9 cellular contexts compared by ENCODE assay signal in the genomic region with DNA sequence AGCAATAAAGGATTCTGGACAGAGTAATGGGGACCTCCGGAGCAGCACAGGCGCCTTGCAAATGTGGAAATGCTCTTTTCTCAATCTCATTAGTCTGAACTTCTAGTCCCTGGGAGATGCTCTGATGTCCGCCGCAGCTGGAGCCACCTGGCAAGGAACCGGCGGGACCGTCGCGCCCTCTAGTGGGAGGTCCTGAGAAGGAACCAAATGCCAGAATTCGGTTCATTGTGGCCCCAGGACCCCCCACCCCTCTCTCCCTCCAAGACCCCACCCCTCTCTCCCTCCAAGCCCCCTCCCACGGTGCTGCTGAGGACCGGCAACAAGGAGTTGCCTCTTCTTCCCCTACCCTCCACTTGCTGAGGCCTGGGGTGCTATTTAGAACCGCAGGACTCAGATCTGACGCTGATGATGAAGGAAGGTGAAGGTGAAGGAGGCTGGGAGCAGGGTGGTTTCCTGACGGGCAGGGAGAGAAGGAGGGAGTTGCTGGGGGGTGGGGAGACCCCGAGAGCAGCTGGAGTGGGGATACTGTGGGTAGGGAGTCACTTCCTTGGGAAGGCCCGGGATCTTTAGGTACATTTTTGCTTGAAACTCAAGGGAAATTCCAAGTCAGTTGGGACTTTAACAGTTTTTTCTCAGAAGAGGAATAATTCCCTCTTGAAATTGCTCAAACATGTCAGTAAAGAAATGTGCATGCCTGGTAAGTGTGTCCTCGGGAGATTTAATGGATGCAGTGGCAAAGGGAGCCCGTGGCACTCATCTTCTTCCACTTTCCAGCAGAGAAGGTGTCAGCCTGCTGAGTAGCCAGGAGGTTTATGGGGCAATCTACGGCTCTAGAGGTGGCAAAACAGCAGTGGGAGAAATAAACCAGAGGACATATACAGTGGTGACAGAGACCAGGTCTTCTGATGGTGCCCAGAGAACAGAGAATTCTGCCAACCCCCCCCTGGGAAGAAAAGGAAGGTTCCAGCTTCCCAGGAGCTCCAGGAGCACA. TPM values are rescaled to one million over a fixed set of nuclear protein-coding genes. Genes with fewer than 3 reads are reported as not detected.
A peak's percentile ranks its signal among the peaks of the same experiment; 100 is the strongest.
DNase-seq lines count a peak whose midpoint lies in the region; ATAC-seq and TF ChIP-seq lines count a peak whose summit lies in the region.
"Had no signal": no experiment of that assay in that cellular context is flagged by ENCODE, and none has a peak within 500 bp of the region (broad histone marks: within the 10 kb centered on the region; RNA-seq: fewer than 3 reads in every experiment).

No MANE protein-coding gene starts in this region.

- H3K9me3 Mint-ChIP-seq in activated naive CD8-positive, alpha-beta T cell treated with anti-CD3 and anti-CD28 coated beads, Interleukin-2, amount 10 ng/mL, durations not matched to agents 7 days and 5 days: no peaks in the 10 kb centered on the region

- ATAC-seq in activated naive CD8-positive, alpha-beta T cell treated with anti-CD3 and anti-CD28 coated beads, Interleukin-2, amount 10 ng/mL, durations not matched to agents 7 days and 5 days (ENCODE audit: low read depth): peak; percentile 44
- ATAC-seq in left cardiac atrium: peak; percentile 28 to 45
- no peak for ATAC-seq in HG02588 (IDR thresholded peaks at IDR 0.05; ENCODE audit: unreplicated experiment)
- ATAC-seq in GM21360 (IDR thresholded peaks at IDR 0.05; ENCODE audit: unreplicated experiment): no peak

- POLR2A ChIA-PET in activated naive CD8-positive, alpha-beta T cell treated with anti-CD3 and anti-CD28 coated beads, Interleukin-2, amount 10 ng/mL, durations not matched to agents 7 days and 5 days (lab: Charles Lee): interaction anchor here (1.9 kb wide), 1 partner anchor 97 kb away, joined by 8 read pairs; no protein-coding TSS in a partner anchor

- H3K27ac Mint-ChIP-seq in activated naive CD8-positive, alpha-beta T cell treated with anti-CD3 and anti-CD28 coated beads, Interleukin-2, amount 10 ng/mL, durations not matched to agents 7 days and 5 days: no peak overlapping the region

- H3K4me3 ChIP-seq in retinal pigment epithelial cell (ENCODE audit: low read length): no peak overlapping the region
- H3K4me3 ChIP-seq: SK-N-MC had no signal

- intact Hi-C loops in left cardiac atrium (cut with DNase I): loop anchor here in 1 of 2 donors (5.0 to 10.0 kb wide), 2 partner anchors 40 to 117 kb away; a partner anchor contains a TSS

- peaks cover 20% of the 10 kb centered on the region for H3K4me1 Mint-ChIP-seq in activated naive CD8-positive, alpha-beta T cell treated with anti-CD3 and anti-CD28 coated beads, Interleukin-2, amount 10 ng/mL, durations not matched to agents 7 days and 5 days

- H3K36me3 Mint-ChIP-seq in activated naive CD8-positive, alpha-beta T cell treated with anti-CD3 and anti-CD28 coated beads, Interleukin-2, amount 10 ng/mL, durations not matched to agents 7 days and 5 days: no peaks in the 10 kb centered on the region

- peaks cover 13% of the 10 kb centered on the region for H3K27me3 Mint-ChIP-seq in activated naive CD8-positive, alpha-beta T cell treated with anti-CD3 and anti-CD28 coated beads, Interleukin-2, amount 10 ng/mL, durations not matched to agents 7 days and 5 days

- DNase-seq in DMS153 (lab: John Stamatoyannopoulos, UW) (peak; percentile 45), LHCN-M2 (ENCODE audit: low read depth) (peak; percentile 40), SK-N-DZ (ENCODE audit: low spot score) (peak; percentile 67), left cardiac atrium (peak; percentile 72), retinal pigment epithelial cell (ENCODE audit: low read depth) (no peak)
- DNase-seq in activated naive CD8-positive, alpha-beta T cell treated with anti-CD3 and anti-CD28 coated beads, Interleukin-2, amount 10 ng/mL, durations not matched to agents 7 days and 5 days: peak; percentile 76

- no peak overlapping the region for H3K4me3 Mint-ChIP-seq in activated naive CD8-positive, alpha-beta T cell treated with anti-CD3 and anti-CD28 coated beads, Interleukin-2, amount 10 ng/mL, durations not matched to agents 7 days and 5 days

- TF ChIP-seq CTCF in retinal pigment epithelial cell (conservative IDR thresholded peaks at IDR 0.05; ENCODE audit: low read depth, low read length): peak; percentile 76

RNA-seq across cellular contexts. Expression of a gene that starts 42.6 kb away (rescaled TPM):
- total RNA-seq in LHCN-M2 (2014; rRNA removed) (not detected in 2 replicates), left cardiac atrium (under 1 TPM in 1 of 2 donors, not detected in 1; 0.27 TPM)
- 0.05 TPM for polyA plus RNA-seq in LHCN-M2 (2012)
- not detected in 2 replicates for polyA plus RNA-seq in SK-N-DZ (2014; cell fraction: cytosol; rRNA removed)
- polyA plus RNA-seq in SK-N-DZ (2014; cell fraction: nucleus; rRNA removed): not detected in 2 replicates
- total RNA-seq in activated naive CD8-positive, alpha-beta T cell treated with anti-CD3 and anti-CD28 coated beads, Interleukin-2, amount 10 ng/mL, durations not matched to agents 7 days and 5 days: not detected

RNA-seq across cellular contexts. Expression of a gene that starts 52.4 kb away (rescaled TPM):
- total RNA-seq in LHCN-M2 (2014; rRNA removed) (69.2 and 70.4 TPM in 2 replicates), left cardiac atrium (10 to 100 TPM; 25.2 to 28.7 TPM)
- polyA plus RNA-seq in LHCN-M2 (2012): 81.8 TPM
- polyA plus RNA-seq in SK-N-DZ (2014; cell fraction: cytosol; rRNA removed): 57.9 and 64.7 TPM in 2 replicates
- 40.6 and 41.2 TPM in 2 replicates for polyA plus RNA-seq in SK-N-DZ (2014; cell fraction: nucleus; rRNA removed)
- 10 to 100 TPM; 25.2 to 28.8 TPM for total RNA-seq in activated naive CD8-positive, alpha-beta T cell treated with anti-CD3 and anti-CD28 coated beads, Interleukin-2, amount 10 ng/mL, durations not matched to agents 7 days and 5 days

Comparison
In these comparisons a context has a peak if more than half of its experiments do, and no peak if none do; other contexts are left out.
1. ATAC-seq: peak in activated naive CD8-positive, alpha-beta T cell treated with anti-CD3 and anti-CD28 coated beads, Interleukin-2, amount 10 ng/mL, durations not matched to agents 7 days and 5 days (single experiment) and left cardiac atrium (2 of 2); none in HG02588 (single experiment) and GM21360 (single experiment).